In genomic region chr22:38239101-38239761, GRCh38 we compare ENCODE assay signal across 10 cellular contexts. TPM values are rescaled to one million over a fixed set of nuclear protein-coding genes. Genes with fewer than 3 reads are reported as not detected.
DNase-seq lines count a peak whose midpoint lies in the region; ATAC-seq and TF ChIP-seq lines count a peak whose summit lies in the region.
"Had no signal": no experiment of that assay in that cellular context is flagged by ENCODE, and none has a peak within 500 bp of the region (broad histone marks: within the 10 kb centered on the region; RNA-seq: fewer than 3 reads in every experiment).

No MANE protein-coding gene starts in this region.

- no peak overlapping the region for H3K9ac ChIP-seq in neural progenitor cell

- H3K4me3 ChIP-seq in MG63 (no peak overlapping the region), coronary artery (peak overlapping the region; percentile 52), right lobe of liver (no peak overlapping the region), tibial nerve (no peak overlapping the region), neural progenitor cell (no peak overlapping the region)
- H3K4me3 ChIP-seq: SJCRH30 had no signal

- no peaks in the 10 kb centered on the region for H3K9me3 Mint-ChIP-seq in neural progenitor cell

- ATAC-seq in right lobe of liver = peak; percentile 46 to 73 (median 54)
- ATAC-seq: stimulated activated naive CD8-positive, alpha-beta T cell treated with anti-CD3 and anti-CD28 coated beads, Interleukin-15, Interleukin-2, amounts not matched to agents 100 U/mL and 50 U/mL, for 24 hours had no signal

- peak; percentile 91 for DNase-seq in MG63
- peak; percentile 90 for DNase-seq in coronary artery (ENCODE audit: low spot score)
- DNase-seq in right lobe of liver = no peak
- DNase-seq in tibial nerve (ENCODE audit: low spot score in 2 of 2) = no peak
- no peak for DNase-seq in mesenteric fat pad (ENCODE audit: low spot score)
- DNase-seq in neural progenitor cell (ENCODE audit: low spot score) = no peak
- DNase-seq in NCI-H1417 (lab: John Stamatoyannopoulos, UW) = no peak
- DNase-seq in stimulated activated CD4-positive, alpha-beta T cell treated with anti-CD3 and anti-CD28 coated beads, Interleukin-12 subunit alpha, Interleukin-12 subunit beta, amount 100 ng/mL, for 4 hours = no peak
- DNase-seq: SJCRH30; stimulated activated naive CD8-positive, alpha-beta T cell treated with anti-CD3 and anti-CD28 coated beads, Interleukin-15, Interleukin-2, amounts not matched to agents 100 U/mL and 50 U/mL, for 24 hours had no signal

- no peak overlapping the region for H3K27ac Mint-ChIP-seq in neural progenitor cell

- H3F3A ChIP-seq in neural progenitor cell (ENCODE audit: low read depth) = peaks cover 30% of the 10 kb centered on the region

- no peaks in the 10 kb centered on the region for H3K27me3 Mint-ChIP-seq in neural progenitor cell (ENCODE audit: insufficient read depth, low read depth)

- H3K36me3 Mint-ChIP-seq in neural progenitor cell = peaks cover 22% of the 10 kb centered on the region

- peak overlapping the region; percentile 60 to 87 for H3K27ac ChIP-seq in coronary artery
- H3K27ac ChIP-seq in right lobe of liver = peak overlapping the region in 2 of 3 donors; percentile 18 to 43
- H3K27ac ChIP-seq in tibial nerve = peak overlapping the region; percentile 56 to 87 (median 76)
- H3K27ac ChIP-seq in neural progenitor cell = no peak overlapping the region
- H3K27ac ChIP-seq: SJCRH30 had no signal

- H3K9me3 ChIP-seq in MG63 (no peaks in the 10 kb centered on the region), right lobe of liver (no peaks in the 10 kb centered on the region), tibial nerve (no peaks in the 10 kb centered on the region), neural progenitor cell (ENCODE audit: low read depth) (no peaks in the 10 kb centered on the region)
- H3K9me3 ChIP-seq: SJCRH30 had no signal

- H3K4me2 ChIP-seq in neural progenitor cell = no peak overlapping the region

- intact Hi-C loops in right lobe of liver (cut with DNase I) = loop anchor here in 1 of 2 donors (10.0 kb wide), 1 partner anchor 134 kb away; no protein-coding TSS in a partner anchor

- no peak overlapping the region for H3K4me3 Mint-ChIP-seq in neural progenitor cell

- no peaks in the 10 kb centered on the region for H3K79me2 ChIP-seq in neural progenitor cell (ENCODE audit: low read depth)

- peak; percentile 12 for TF ChIP-seq CTCF in coronary artery (IDR thresholded peaks at IDR 0.05)
- TF ChIP-seq CTCF in right lobe of liver (IDR thresholded peaks at IDR 0.05) = peak in 2 of 4 donors; percentile 18 to 32
- peak in 3 of 5 experiments; percentile 16 to 40 (median 28) for TF ChIP-seq CTCF in tibial nerve (IDR thresholded peaks at IDR 0.05)
- no peak for TF ChIP-seq CTCF in neural progenitor cell (IDR thresholded peaks at IDR 0.05)

- peak in 1 of 2 donors; percentile 76 for TF ChIP-seq EP300 in tibial nerve (IDR thresholded peaks at IDR 0.05)

- H3K27me3 ChIP-seq in MG63 (no peaks in the 10 kb centered on the region), right lobe of liver (no peaks in the 10 kb centered on the region), tibial nerve (no peaks in the 10 kb centered on the region), neural progenitor cell (no peaks in the 10 kb centered on the region)
- H3K27me3 ChIP-seq: SJCRH30 had no signal

- TF ChIP-seq POLR2A in right lobe of liver (IDR thresholded peaks at IDR 0.05) (no peak), tibial nerve (IDR thresholded peaks at IDR 0.05) (no peak)

- H3K4me1 Mint-ChIP-seq in neural progenitor cell = peaks cover 47% of the 10 kb centered on the region

- H3K4me1 ChIP-seq in right lobe of liver = peaks cover 0 to 5% (median 0%) of the 10 kb centered on the region in 4 donors
- H3K4me1 ChIP-seq in tibial nerve = peaks cover 6 to 90% (median 34%) of the 10 kb centered on the region in 4 donors
- peaks cover 28% of the 10 kb centered on the region for H3K4me1 ChIP-seq in neural progenitor cell

- no peak overlapping the region for H2AFZ ChIP-seq in neural progenitor cell (replicated peaks)

- H3K36me3 ChIP-seq in MG63 (peaks cover 45% of the 10 kb centered on the region), right lobe of liver (peaks cover 0 to 3% (median 0%) of the 10 kb centered on the region in 4 donors), tibial nerve (peaks cover 0 to 32% (median 0%) of the 10 kb centered on the region in 3 donors), neural progenitor cell (no peaks in the 10 kb centered on the region)
- H3K36me3 ChIP-seq: SJCRH30 had no signal

- WGBS in right lobe of liver (ENCODE audit: insufficient coverage, low coverage, low lambda C conversion rate, missing lambda C conversion rate) = 53% methylated on average over 12 of the region's 14 CpGs
- WGBS in tibial nerve, 2 donors = 26 to 36% methylated on average over 14 of the region's 14 CpGs

- no peaks in the 10 kb centered on the region for H4K20me1 ChIP-seq in neural progenitor cell (ENCODE audit: low read depth)

RNA-seq across cellular contexts. Expression of gene TMEM184B, which starts 33.6 kb away (rescaled TPM):
- 18.6 and 20.4 TPM in 2 replicates for total RNA-seq in MG63 (2014; rRNA removed; shearing (Covaris generic); ENCODE audit: low replicate concordance)
- total RNA-seq in right lobe of liver (10 to 100 TPM in 5 of 6 experiments, 1 to 10 TPM in 1; 7.9 to 42.6 (median 16.9) TPM), tibial nerve (100 to 1,000 TPM in 1 of 4 donors, 10 to 100 TPM in 3; 61.1 to 138 (median 72.0) TPM), mesenteric fat pad (84.4 TPM), neural progenitor cell (ENCODE audit: low replicate concordance) (26.5 and 43.3 TPM in 2 replicates)

RNA-seq across cellular contexts. Expression of gene MAFF, which starts 37.4 kb away (rescaled TPM):
- total RNA-seq in MG63 (2014; rRNA removed; shearing (Covaris generic); ENCODE audit: low replicate concordance) = 15.8 and 22.0 TPM in 2 replicates
- total RNA-seq in right lobe of liver (10 to 100 TPM in 3 of 6 experiments, 1 to 10 TPM in 3; 2.6 to 30.6 (median 11.0) TPM), tibial nerve (100 to 1,000 TPM in 2 of 4 donors, 10 to 100 TPM in 2; 68.1 to 110 (median 96.8) TPM), mesenteric fat pad (101 TPM), neural progenitor cell (ENCODE audit: low replicate concordance) (0.90 and 4.2 TPM in 2 replicates)

RNA-seq across cellular contexts. Expression of gene PLA2G6, which starts 57.6 kb away (rescaled TPM):
- total RNA-seq in MG63 (2014; rRNA removed; shearing (Covaris generic); ENCODE audit: low replicate concordance) = 2.7 and 3.1 TPM in 2 replicates
- total RNA-seq in right lobe of liver = 10 to 100 TPM in 5 of 6 experiments, 1 to 10 TPM in 1; 8.1 to 32.9 (median 19.8) TPM
- total RNA-seq in tibial nerve = 10 to 100 TPM; 48.5 to 60.3 (median 55.1) TPM
- 54.1 TPM for total RNA-seq in mesenteric fat pad
- 20.1 and 29.4 TPM in 2 replicates for total RNA-seq in neural progenitor cell (ENCODE audit: low replicate concordance)

Comparison
In these comparisons a context has a peak if more than half of its experiments do, and no peak if none do; other contexts are left out.
1. DNase-seq: peak in MG63 (single experiment) and coronary artery (single experiment); none in right lobe of liver (0 of 3), tibial nerve (0 of 2), mesenteric fat pad (single experiment), neural progenitor cell (single experiment), NCI-H1417 (0 of 3) and stimulated activated CD4-positive, alpha-beta T cell treated with anti-CD3 and anti-CD28 coated beads, Interleukin-12 subunit alpha, Interleukin-12 subunit beta, amount 100 ng/mL, for 4 hours (single experiment).